Comparison of ENCODE assay signal across 1 cellular context in genomic region chr11:34359548-34359891, GRCh38.
TF ChIP-seq lines count a peak whose summit lies in the region.

No MANE protein-coding gene starts in this region.

TF ChIP-seq in IMR-90, 13 proteins besides CTCF, POLR2A, EP300 and RAD21 (continued from another document):
- TF ChIP-seq USF2 (IDR thresholded peaks at IDR 0.05; ENCODE audit: low read depth, low read length) (no peak), BHLHE40 (IDR thresholded peaks at IDR 0.05; ENCODE audit: low read depth, low read length) (no peak), MAZ (IDR thresholded peaks at IDR 0.05; ENCODE audit: borderline replicate concordance, low read depth, low read length) (no peak), RFX5 (IDR thresholded peaks at IDR 0.05; ENCODE audit: low read depth, low read length) (no peak), MXI1 (IDR thresholded peaks at IDR 0.05; ENCODE audit: borderline replicate concordance, low read depth, low read length) (no peak), FOS (IDR thresholded peaks at IDR 0.05; ENCODE audit: low read depth, low read length) (no peak)
TF ChIP-seq in IMR-90: peak in this region for 0.
